8 cellular contexts compared by ENCODE assay signal in the genomic region with DNA sequence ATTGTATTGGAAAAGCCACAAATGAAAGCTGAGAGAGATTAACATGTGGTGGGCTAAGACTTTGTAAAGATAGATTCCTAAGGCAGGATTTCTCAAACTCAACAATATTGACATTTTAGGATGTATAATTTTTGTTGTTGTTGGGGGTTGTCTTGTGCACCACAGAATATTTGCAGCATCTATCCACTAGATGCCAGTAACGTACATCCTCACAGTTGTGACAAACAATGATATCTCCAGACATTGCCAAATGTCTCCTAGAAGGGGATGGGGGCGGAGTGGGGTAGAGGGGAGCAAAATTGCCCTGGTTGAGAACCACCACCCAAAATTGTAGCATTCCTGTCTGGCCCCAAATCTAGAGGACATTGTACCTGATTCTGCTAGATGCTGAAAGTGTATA. TPM values are rescaled to one million over a fixed set of nuclear protein-coding genes. Genes with fewer than 3 reads are reported as not detected.
A peak's percentile ranks its signal among the peaks of the same experiment; 100 is the strongest.
DNase-seq lines count a peak whose midpoint lies in the region; ATAC-seq and TF ChIP-seq lines count a peak whose summit lies in the region.

No MANE protein-coding gene starts in this region.

- TF ChIP-seq CTCF in DOHH2 (IDR thresholded peaks at IDR 0.05; ENCODE audit: low read depth, low read length, poor library complexity, severe bottlenecking), result peak; percentile 67
- peak; percentile 70 for TF ChIP-seq CTCF in foreskin fibroblast (IDR thresholded peaks at IDR 0.05; ENCODE audit: low read depth, low read length)

- H3K27me3 ChIP-seq in DOHH2 (ENCODE audit: control insufficient read depth, low read length), result no peaks in the 10 kb centered on the region

- peaks cover 8% of the 10 kb centered on the region for H3K27me3 Mint-ChIP-seq in activated naive CD8-positive, alpha-beta T cell treated with anti-CD3 and anti-CD28 coated beads for 36 hours

- H3K9me3 ChIP-seq in DOHH2 (ENCODE audit: control insufficient read depth, insufficient read depth, low read length), result no peaks in the 10 kb centered on the region

- H3K9me3 Mint-ChIP-seq in activated naive CD8-positive, alpha-beta T cell treated with anti-CD3 and anti-CD28 coated beads for 36 hours, result no peaks in the 10 kb centered on the region
- H3K9me3 Mint-ChIP-seq in stimulated activated effector memory CD8-positive, alpha-beta T cell treated with anti-CD3 and anti-CD28 coated beads, Interleukin-12 subunit alpha, Interleukin-12 subunit beta, amount 100 ng/mL, for 72 hours, result no peaks in the 10 kb centered on the region

- no peak overlapping the region for H3K4me2 ChIP-seq in DOHH2 (ENCODE audit: low read length)

- peak; percentile 3 for DNase-seq in RPMI8226
- DNase-seq in foreskin fibroblast, result peak; percentile 25 to 75
- peak; percentile 47 for DNase-seq in putamen (ENCODE audit: low spot score)
- no peak for DNase-seq in activated naive CD8-positive, alpha-beta T cell treated with anti-CD3 and anti-CD28 coated beads for 36 hours
- DNase-seq in stimulated activated effector memory CD8-positive, alpha-beta T cell treated with anti-CD3 and anti-CD28 coated beads, Interleukin-12 subunit alpha, Interleukin-12 subunit beta, amount 100 ng/mL, for 72 hours (ENCODE audit: low spot score in 2 of 2), result no peak

- H3K36me3 ChIP-seq in DOHH2 (ENCODE audit: control insufficient read depth, low read length), result no peaks in the 10 kb centered on the region

- no peaks in the 10 kb centered on the region for H3K4me1 ChIP-seq in DOHH2 (ENCODE audit: control insufficient read depth, low read length)

- H3K27ac Mint-ChIP-seq in activated naive CD8-positive, alpha-beta T cell treated with anti-CD3 and anti-CD28 coated beads for 36 hours, result no peak overlapping the region
- no peak overlapping the region for H3K27ac Mint-ChIP-seq in stimulated activated effector memory CD8-positive, alpha-beta T cell treated with anti-CD3 and anti-CD28 coated beads, Interleukin-12 subunit alpha, Interleukin-12 subunit beta, amount 100 ng/mL, for 72 hours

- no peak overlapping the region for H3K4me3 Mint-ChIP-seq in activated naive CD8-positive, alpha-beta T cell treated with anti-CD3 and anti-CD28 coated beads for 36 hours
- no peak overlapping the region for H3K4me3 Mint-ChIP-seq in stimulated activated effector memory CD8-positive, alpha-beta T cell treated with anti-CD3 and anti-CD28 coated beads, Interleukin-12 subunit alpha, Interleukin-12 subunit beta, amount 100 ng/mL, for 72 hours

- no peaks in the 10 kb centered on the region for H3K9me2 ChIP-seq in DOHH2 (replicated peaks; ENCODE audit: control insufficient read depth, low read length)

- peak; percentile 75 for ATAC-seq in GM19397 (IDR thresholded peaks at IDR 0.05; ENCODE audit: unreplicated experiment)
- ATAC-seq in HG03432 (IDR thresholded peaks at IDR 0.05; ENCODE audit: unreplicated experiment), result peak; percentile 90
- ATAC-seq in stimulated activated effector memory CD8-positive, alpha-beta T cell treated with anti-CD3 and anti-CD28 coated beads, Interleukin-12 subunit alpha, Interleukin-12 subunit beta, amount 100 ng/mL, for 72 hours, result no peak

- H3K4me1 Mint-ChIP-seq in activated naive CD8-positive, alpha-beta T cell treated with anti-CD3 and anti-CD28 coated beads for 36 hours, result no peaks in the 10 kb centered on the region
- H3K4me1 Mint-ChIP-seq in stimulated activated effector memory CD8-positive, alpha-beta T cell treated with anti-CD3 and anti-CD28 coated beads, Interleukin-12 subunit alpha, Interleukin-12 subunit beta, amount 100 ng/mL, for 72 hours, result no peaks in the 10 kb centered on the region

- H3F3A ChIP-seq in DOHH2 (ENCODE audit: control insufficient read depth, insufficient read depth), result no peaks in the 10 kb centered on the region

- H3K79me2 ChIP-seq in DOHH2 (ENCODE audit: control insufficient read depth, low read length), result no peaks in the 10 kb centered on the region

- no peak overlapping the region for H3K27ac ChIP-seq in DOHH2 (ENCODE audit: low read depth, low read length)

- no peaks in the 10 kb centered on the region for H4K20me1 ChIP-seq in DOHH2 (ENCODE audit: control insufficient read depth, insufficient read depth, low read depth, low read length)

- H3K4me3 ChIP-seq in DOHH2 (ENCODE audit: low read length) (no peak overlapping the region), foreskin fibroblast (ENCODE audit: low read depth in 1 of 2, low read length in 2 of 2) (no peak overlapping the region)

- no peaks in the 10 kb centered on the region for H3K36me3 Mint-ChIP-seq in activated naive CD8-positive, alpha-beta T cell treated with anti-CD3 and anti-CD28 coated beads for 36 hours
- H3K36me3 Mint-ChIP-seq in stimulated activated effector memory CD8-positive, alpha-beta T cell treated with anti-CD3 and anti-CD28 coated beads, Interleukin-12 subunit alpha, Interleukin-12 subunit beta, amount 100 ng/mL, for 72 hours, result no peaks in the 10 kb centered on the region

RNA-seq across cellular contexts. Expression of gene CBR4, which starts 14.7 kb away (rescaled TPM):
- 10 to 100 TPM; 14.5 to 15.6 TPM for total RNA-seq in activated naive CD8-positive, alpha-beta T cell treated with anti-CD3 and anti-CD28 coated beads for 36 hours

Comparison
In these comparisons a context has a peak if more than half of its experiments do, and no peak if none do; other contexts are left out.
1. DNase-seq: peak in RPMI8226 (single experiment), foreskin fibroblast (2 of 2) and putamen (single experiment); none in activated naive CD8-positive, alpha-beta T cell treated with anti-CD3 and anti-CD28 coated beads for 36 hours (single experiment) and stimulated activated effector memory CD8-positive, alpha-beta T cell treated with anti-CD3 and anti-CD28 coated beads, Interleukin-12 subunit alpha, Interleukin-12 subunit beta, amount 100 ng/mL, for 72 hours (0 of 2).